In genomic region chr5:69074664-69075521, GRCh38 we compare ENCODE assay signal across 1 cellular context.
TF ChIP-seq lines count a peak whose summit lies in the region.

No MANE protein-coding gene starts in this region.

TF ChIP-seq in HepG2, 621 proteins besides CTCF, POLR2A, EP300 and RAD21:
- TF ChIP-seq ZNF687 (CRISPR knock-in tag; IDR thresholded peaks at IDR 0.05) (peak; percentile 12; the same call in 1 of the 2 replicates), YEATS2 (CRISPR knock-in tag; IDR thresholded peaks at IDR 0.05; ENCODE audit: borderline replicate concordance) (no peak), HNRNPL (IDR thresholded peaks at IDR 0.05; ENCODE audit: low read depth, low read length) (peak; percentile 81), ZFY (CRISPR knock-in tag; IDR thresholded peaks at IDR 0.05) (no peak)
